6 cellular contexts compared by ENCODE assay signal in the genomic region with DNA sequence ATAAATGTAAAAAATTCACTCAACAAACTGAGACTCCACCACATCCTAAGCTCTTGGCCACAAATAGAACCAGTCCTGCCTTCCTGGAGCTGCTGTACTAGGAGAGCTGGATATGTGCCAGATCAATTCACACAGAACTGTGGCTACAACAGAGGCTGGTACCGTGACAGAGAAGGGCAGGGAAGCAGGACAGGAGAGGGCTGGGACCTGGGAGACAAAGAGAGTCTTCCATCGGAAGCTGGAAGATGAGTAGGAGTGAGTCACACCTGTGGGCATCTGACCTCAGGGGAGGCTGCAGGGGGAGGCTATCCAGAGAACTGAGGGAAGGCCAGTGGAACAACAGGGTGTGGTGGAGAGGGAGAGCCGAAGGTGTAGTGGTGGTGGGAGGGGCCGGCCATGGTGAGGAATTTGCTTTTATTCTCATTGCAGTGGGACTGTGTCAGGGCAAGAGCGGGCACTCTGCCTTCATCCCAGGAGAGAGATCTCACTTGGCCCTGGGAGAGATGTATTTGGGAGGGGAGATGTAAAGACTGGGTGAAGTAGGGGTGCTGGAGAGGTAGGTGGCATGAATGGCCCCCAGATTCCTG. TPM values are rescaled to one million over a fixed set of nuclear protein-coding genes. Genes with fewer than 3 reads are reported as not detected.
DNase-seq lines count a peak whose midpoint lies in the region; ATAC-seq lines count a peak whose summit lies in the region.

No MANE protein-coding gene starts in this region.

- peak overlapping the region; percentile 72 for H3K27ac ChIP-seq in cingulate gyrus (ENCODE audit: low read depth, low read length)

- no peak for ATAC-seq in GM19467 (IDR thresholded peaks at IDR 0.05; ENCODE audit: unreplicated experiment)
- no peak for ATAC-seq in HG02763 (IDR thresholded peaks at IDR 0.05; ENCODE audit: unreplicated experiment)

- H3K36me3 Mint-ChIP-seq in activated T-cell treated with anti-CD3 and anti-CD28 coated beads, Interleukin-2, amount 50 U/mL, for 24 hours (ENCODE audit: low read depth), result no peaks in the 10 kb centered on the region

- no peaks in the 10 kb centered on the region for H3K9me3 Mint-ChIP-seq in activated T-cell treated with anti-CD3 and anti-CD28 coated beads, Interleukin-2, amount 50 U/mL, for 24 hours

- DNase-seq in activated T-cell treated with anti-CD3 and anti-CD28 coated beads, Interleukin-2, amount 50 U/mL, for 24 hours, result no peak
- no peak for DNase-seq in activated T-cell treated with anti-CD3 and anti-CD28 coated beads, Interleukin-2, amount 50 U/mL, for 1 hour
- peak; percentile 84 for DNase-seq in renal cortical epithelial cell (ENCODE audit: low read depth)

- no peak overlapping the region for H3K4me3 Mint-ChIP-seq in activated T-cell treated with anti-CD3 and anti-CD28 coated beads, Interleukin-2, amount 50 U/mL, for 24 hours

- H3K4me1 Mint-ChIP-seq in activated T-cell treated with anti-CD3 and anti-CD28 coated beads, Interleukin-2, amount 50 U/mL, for 24 hours (ENCODE audit: low read depth), result peaks cover 64% of the 10 kb centered on the region

- H3K27me3 Mint-ChIP-seq in activated T-cell treated with anti-CD3 and anti-CD28 coated beads, Interleukin-2, amount 50 U/mL, for 24 hours, result no peaks in the 10 kb centered on the region

- peak overlapping the region; percentile 76 for H3K27ac Mint-ChIP-seq in activated T-cell treated with anti-CD3 and anti-CD28 coated beads, Interleukin-2, amount 50 U/mL, for 24 hours

RNA-seq across cellular contexts. Expression of a gene that starts 1.9 kb away (rescaled TPM):
- total RNA-seq in renal cortical epithelial cell, result 11.6 and 82.8 TPM in 2 replicates

RNA-seq across cellular contexts. Expression of a gene that starts 10.2 kb away (rescaled TPM):
- 33.8 and 53.1 TPM in 2 replicates for total RNA-seq in renal cortical epithelial cell

RNA-seq across cellular contexts. Expression of a gene that starts 12.3 kb away (rescaled TPM):
- total RNA-seq in renal cortical epithelial cell, result 10.1 and 14.8 TPM in 2 replicates

RNA-seq across cellular contexts. Expression of a gene that starts 15.8 kb away (rescaled TPM):
- 31.0 and 39.4 TPM in 2 replicates for total RNA-seq in renal cortical epithelial cell

RNA-seq across cellular contexts. Expression of a gene that starts 35.2 kb away (rescaled TPM):
- 48.8 and 57.2 TPM in 2 replicates for total RNA-seq in renal cortical epithelial cell
